1 cellular context compared by ENCODE assay signal in genomic region chr9:127452481-127453092, GRCh38.
TF ChIP-seq lines count a peak whose summit lies in the region.

No MANE protein-coding gene starts in this region.

TF ChIP-seq in H1, 55 proteins besides CTCF, POLR2A, EP300 and RAD21:
- TF ChIP-seq TAF7 (optimal IDR thresholded peaks at IDR 0.05; ENCODE audit: borderline replicate concordance, low read depth, low read length): no peak
- TF ChIP-seq HDAC6 (IDR thresholded peaks at IDR 0.05; ENCODE audit: low read depth, low read length): no peak
- TF ChIP-seq RBBP5 (IDR thresholded peaks at IDR 0.05; ENCODE audit: borderline replicate concordance, low read depth, low read length): no peak
- TF ChIP-seq MAFK (IDR thresholded peaks at IDR 0.05; ENCODE audit: low read depth, low read length): no peak
- no peak for TF ChIP-seq BACH1 (IDR thresholded peaks at IDR 0.05; ENCODE audit: low read length)
- TF ChIP-seq SP4 (IDR thresholded peaks at IDR 0.05; ENCODE audit: low read length): no peak
- TF ChIP-seq SIN3A (conservative IDR thresholded peaks at IDR 0.05 in 1 of 2, IDR thresholded peaks at IDR 0.05 in 1 of 2; ENCODE audit: low read depth in 1 of 2, low read length in 2 of 2): no peak
- TF ChIP-seq, protein P1, sequence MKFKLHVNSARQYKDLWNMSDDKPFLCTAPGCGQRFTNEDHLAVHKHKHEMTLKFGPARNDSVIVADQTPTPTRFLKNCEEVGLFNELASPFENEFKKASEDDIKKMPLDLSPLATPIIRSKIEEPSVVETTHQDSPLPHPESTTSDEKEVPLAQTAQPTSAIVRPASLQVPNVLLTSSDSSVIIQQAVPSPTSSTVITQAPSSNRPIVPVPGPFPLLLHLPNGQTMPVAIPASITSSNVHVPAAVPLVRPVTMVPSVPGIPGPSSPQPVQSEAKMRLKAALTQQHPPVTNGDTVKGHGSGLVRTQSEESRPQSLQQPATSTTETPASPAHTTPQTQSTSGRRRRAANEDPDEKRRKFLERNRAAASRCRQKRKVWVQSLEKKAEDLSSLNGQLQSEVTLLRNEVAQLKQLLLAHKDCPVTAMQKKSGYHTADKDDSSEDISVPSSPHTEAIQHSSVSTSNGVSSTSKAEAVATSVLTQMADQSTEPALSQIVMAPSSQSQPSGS (IDR thresholded peaks at IDR 0.05; ENCODE audit: low read length): no peak
- no peak for TF ChIP-seq SIX5 (IDR thresholded peaks at IDR 0.05; ENCODE audit: low read depth, low read length)
- TF ChIP-seq TBP (IDR thresholded peaks at IDR 0.05; ENCODE audit: low read depth, low read length): no peak
- TF ChIP-seq FOSL1 (IDR thresholded peaks at IDR 0.05; ENCODE audit: insufficient read depth, low read depth, low read length): no peak
- TF ChIP-seq KDM1A (IDR thresholded peaks at IDR 0.05; ENCODE audit: borderline replicate concordance, low read length): no peak
- TF ChIP-seq ZNF274 (IDR thresholded peaks at IDR 0.05; ENCODE audit: borderline replicate concordance, extremely low read depth, low read length): no peak
- TF ChIP-seq BRCA1 (IDR thresholded peaks at IDR 0.05; ENCODE audit: low read depth, low read length): no peak
- no peak for TF ChIP-seq BCL11A (IDR thresholded peaks at IDR 0.05; ENCODE audit: low read depth in 2 of 2, low read length in 2 of 2)
- no peak for TF ChIP-seq JUN (IDR thresholded peaks at IDR 0.05; ENCODE audit: low read depth, low read length)
TF ChIP-seq in H1: peak in this region for 0.
